ENCODE assay signal across 30 cellular contexts in the genomic region with DNA sequence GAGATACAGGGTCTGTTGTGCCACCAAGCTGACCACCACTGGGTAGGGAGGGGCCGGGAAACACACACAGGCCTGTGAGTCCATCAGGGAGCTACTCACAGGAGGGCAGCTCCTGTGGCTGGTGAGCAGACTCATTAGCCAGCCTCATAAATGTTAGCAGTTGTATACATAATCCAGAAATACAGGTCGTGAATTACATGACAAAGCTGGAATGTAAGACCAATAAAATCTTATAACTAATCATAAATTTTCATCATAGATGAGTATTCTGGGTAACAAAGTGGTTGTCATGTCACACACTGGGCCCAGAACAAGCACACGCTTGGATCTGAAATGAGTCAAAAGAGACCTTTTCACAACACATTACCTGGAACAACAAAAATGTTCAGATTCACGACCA.
"Had no signal": no experiment of that assay in that cellular context is flagged by ENCODE, and none has a peak within 500 bp of the region (broad histone marks: within the 10 kb centered on the region; RNA-seq: fewer than 3 reads in every experiment).

No MANE protein-coding gene starts in this region.

- H3K27ac ChIP-seq: adrenal gland, body of pancreas, esophagus muscularis mucosa, foreskin keratinocyte, gastrocnemius medialis, heart left ventricle, WERI-Rb-1 had no signal

- H3K4me1 ChIP-seq: adrenal gland, body of pancreas, esophagus muscularis mucosa, foreskin keratinocyte, gastrocnemius medialis, heart left ventricle had no signal

- H3K9me3 ChIP-seq: adrenal gland, body of pancreas, esophagus muscularis mucosa, gastrocnemius medialis, heart left ventricle had no signal

- H3K4me3 ChIP-seq: adrenal gland, body of pancreas, esophagus muscularis mucosa, gastrocnemius medialis, heart left ventricle had no signal

- DNase-seq: activated B cell treated with CpG ODN at 0.5 μM for 24 hours; activated CD4-positive, alpha-beta memory T cell treated with anti-CD3 and anti-CD28 coated beads for 36 hours; activated CD4-positive, alpha-beta T cell treated with anti-CD3 and anti-CD28 coated beads for 48 hours; activated CD8-positive, alpha-beta memory T cell treated with anti-CD3 and anti-CD28 coated beads, Interleukin-2, amount 10 ng/mL, durations not matched to agents 7 days and 5 days; activated CD8-positive, alpha-beta memory T cell treated with anti-CD3 and anti-CD28 coated beads, Interleukin-2, amount 50 U/mL, for 4 hours; activated CD8-positive, alpha-beta T cell treated with anti-CD3 and anti-CD28 coated beads, Interleukin-2, amount 10 ng/mL, durations not matched to agents 7 days and 5 days; activated effector memory CD4-positive, alpha-beta T cell treated with anti-CD3 and anti-CD28 coated beads, Interleukin-2, amount 50 U/mL, for 16 hours; activated naive CD4-positive, alpha-beta T cell treated with anti-CD3 and anti-CD28 coated beads for 36 hours; activated naive CD8-positive, alpha-beta T cell treated with anti-CD3 and anti-CD28 coated beads for 36 hours; activated naive CD8-positive, alpha-beta T cell treated with anti-CD3 and anti-CD28 coated beads, Interleukin-2, amount 50 U/mL, for 24 hours; activated T-cell treated with anti-CD3 and anti-CD28 coated beads, Interleukin-2, amount 50 U/mL, for 1 hour; activated T-cell treated with anti-CD3 and anti-CD28 coated beads, Interleukin-2, amount 50 U/mL, for 48 hours; adrenal gland; amygdala; aorta; body of pancreas; caudate nucleus; cortex of kidney; dermis blood vessel endothelial cell; effector CD4-positive, alpha-beta T cell; effector memory CD8-positive, alpha-beta T cell; erythroblast; foreskin keratinocyte; gastrocnemius medialis; glutamatergic neuron; heart left ventricle; T-helper 1 cell; T-helper 17 cell; WERI-Rb-1 had no signal

- H3K27me3 ChIP-seq: adrenal gland, esophagus muscularis mucosa, foreskin keratinocyte, gastrocnemius medialis had no signal

- H3K36me3 ChIP-seq: adrenal gland, esophagus muscularis mucosa, gastrocnemius medialis, heart left ventricle, WERI-Rb-1 had no signal
